8 cellular contexts compared by ENCODE assay signal in the genomic region with DNA sequence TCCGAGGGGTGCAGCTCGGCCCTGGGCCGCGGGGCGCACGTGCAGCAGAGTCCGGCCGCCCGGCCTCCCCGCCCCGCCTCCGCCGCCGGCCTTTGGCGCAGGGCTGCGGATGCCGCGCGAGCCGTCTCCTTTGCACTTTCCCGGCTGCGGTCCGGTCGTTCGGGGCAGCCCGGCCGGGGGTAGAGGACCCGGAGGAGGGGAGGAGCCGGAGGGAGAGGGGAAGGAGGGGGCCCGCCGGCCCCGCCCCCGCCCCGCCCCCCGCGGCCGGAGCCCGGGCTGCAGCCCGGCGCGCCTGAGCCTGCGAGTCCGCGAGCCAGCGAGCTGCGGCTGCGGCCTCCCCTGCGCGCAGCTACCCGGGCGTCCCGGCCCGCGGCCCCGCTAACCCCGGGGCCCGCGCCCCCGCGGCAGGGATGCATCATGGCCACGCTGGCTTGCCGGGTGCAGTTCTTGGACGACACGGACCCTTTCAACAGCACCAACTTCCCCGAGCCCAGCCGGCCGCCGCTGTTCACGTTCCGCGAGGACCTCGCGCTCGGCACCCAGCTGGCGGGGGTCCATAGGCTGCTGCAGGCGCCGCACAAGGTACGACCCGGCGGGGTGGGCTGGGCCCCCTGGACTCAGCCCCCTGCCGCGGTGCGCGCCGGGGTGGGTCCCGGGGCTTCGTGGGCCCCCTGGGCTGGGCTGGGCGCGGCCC. TPM values are rescaled to one million over a fixed set of nuclear protein-coding genes. Genes with fewer than 3 reads are reported as not detected.
DNase-seq lines count a peak whose midpoint lies in the region; ATAC-seq, FAIRE-seq and TF ChIP-seq lines count a peak whose summit lies in the region.

TSS of gene FHOD3 (plus strand) at position 295 of the 694 bp plus-strand sequence. CDS start at position 418, 123 bp downstream.

- peaks cover 4 to 31% (median 19%) of the 10 kb centered on the region in 3 donors for H3K4me1 ChIP-seq in skeletal muscle tissue (ENCODE audit: control insufficient read depth in 3 of 3, insufficient read depth in 3 of 3, low read length in 3 of 3)

- TF ChIP-seq CTCF in bronchial epithelial cell (IDR thresholded peaks at IDR 0.05; ENCODE audit: insufficient read depth, low read length, severe bottlenecking): no peak

- H3K4me3 ChIP-seq in bronchial epithelial cell (ENCODE audit: low read depth, low read length): peak within 1 kb of the TSS; percentile 69
- H3K4me3 ChIP-seq in skeletal muscle tissue (ENCODE audit: low read length in 3 of 3): peak within 1 kb of the TSS; percentile 72 to 81 (median 76)

- DNase-seq in stimulated activated CD4-positive, alpha-beta T cell treated with anti-CD3 and anti-CD28 coated beads, Interleukin-15, amount 100 ng/mL, for 24 hours: peak; percentile 35
- no peak for DNase-seq in stimulated activated CD4-positive, alpha-beta T cell treated with anti-CD3 and anti-CD28 coated beads, Interleukin-4, amount 100 ng/mL, for 1 hour
- peak; percentile 75 for DNase-seq in NCI-H2227 (lab: John Stamatoyannopoulos, UW; ENCODE audit: unreplicated experiment)
- DNase-seq in bronchial epithelial cell (ENCODE audit: low read depth): no peak
- DNase-seq in iris pigment epithelial cell (ENCODE audit: low read depth): peak; percentile 26
- no peak for DNase-seq in NCI-H446 treated with DMSO at 0.1 percent for 48 hours (lab: John Stamatoyannopoulos, UW)

- H3K27ac ChIP-seq in skeletal muscle tissue (ENCODE audit: low read depth, low read length): peak within 1 kb of the TSS; percentile 54

- no peaks in the 10 kb centered on the region for H3K9me3 ChIP-seq in skeletal muscle tissue (ENCODE audit: control insufficient read depth in 3 of 3, low read length in 3 of 3)

- ATAC-seq in HG02678 (IDR thresholded peaks at IDR 0.05; ENCODE audit: unreplicated experiment): peak; percentile 72

- no peak for FAIRE-seq in bronchial epithelial cell (lab: Jason Lieb, UNC)

- H3K36me3 ChIP-seq in bronchial epithelial cell (ENCODE audit: control insufficient read depth, insufficient read depth, low read length): no peaks in the 10 kb centered on the region
- H3K36me3 ChIP-seq in skeletal muscle tissue (ENCODE audit: control insufficient read depth in 3 of 3, insufficient read depth in 3 of 3, low read length in 3 of 3): no peaks in the 10 kb centered on the region

- H3K27me3 ChIP-seq in bronchial epithelial cell (ENCODE audit: control insufficient read depth, insufficient read depth, low read length) (no peaks in the 10 kb centered on the region), skeletal muscle tissue (ENCODE audit: control insufficient read depth in 3 of 3, insufficient read depth in 3 of 3, low read length in 3 of 3) (peaks cover 0 to 4% (median 0%) of the 10 kb centered on the region in 3 donors)

- peak within 1 kb of the TSS; percentile 61 to 86 (median 75) for H3K9ac ChIP-seq in skeletal muscle tissue (ENCODE audit: low read depth in 1 of 3, low read length in 3 of 3)

RNA-seq across cellular contexts. Expression of gene FHOD3, which starts in this region (rescaled TPM):
- total RNA-seq in bronchial epithelial cell: 8.8 and 15.8 TPM in 2 replicates
- 15.7 TPM for total RNA-seq in skeletal muscle tissue

Comparison
In these comparisons a context has a peak if more than half of its experiments do, and no peak if none do; other contexts are left out.
1. DNase-seq: peak in stimulated activated CD4-positive, alpha-beta T cell treated with anti-CD3 and anti-CD28 coated beads, Interleukin-15, amount 100 ng/mL, for 24 hours (single experiment), NCI-H2227 (single experiment) and iris pigment epithelial cell (single experiment); none in stimulated activated CD4-positive, alpha-beta T cell treated with anti-CD3 and anti-CD28 coated beads, Interleukin-4, amount 100 ng/mL, for 1 hour (single experiment), bronchial epithelial cell (single experiment) and NCI-H446 treated with DMSO at 0.1 percent for 48 hours (single experiment).